8 cellular contexts compared by ENCODE assay signal in the genomic region with DNA sequence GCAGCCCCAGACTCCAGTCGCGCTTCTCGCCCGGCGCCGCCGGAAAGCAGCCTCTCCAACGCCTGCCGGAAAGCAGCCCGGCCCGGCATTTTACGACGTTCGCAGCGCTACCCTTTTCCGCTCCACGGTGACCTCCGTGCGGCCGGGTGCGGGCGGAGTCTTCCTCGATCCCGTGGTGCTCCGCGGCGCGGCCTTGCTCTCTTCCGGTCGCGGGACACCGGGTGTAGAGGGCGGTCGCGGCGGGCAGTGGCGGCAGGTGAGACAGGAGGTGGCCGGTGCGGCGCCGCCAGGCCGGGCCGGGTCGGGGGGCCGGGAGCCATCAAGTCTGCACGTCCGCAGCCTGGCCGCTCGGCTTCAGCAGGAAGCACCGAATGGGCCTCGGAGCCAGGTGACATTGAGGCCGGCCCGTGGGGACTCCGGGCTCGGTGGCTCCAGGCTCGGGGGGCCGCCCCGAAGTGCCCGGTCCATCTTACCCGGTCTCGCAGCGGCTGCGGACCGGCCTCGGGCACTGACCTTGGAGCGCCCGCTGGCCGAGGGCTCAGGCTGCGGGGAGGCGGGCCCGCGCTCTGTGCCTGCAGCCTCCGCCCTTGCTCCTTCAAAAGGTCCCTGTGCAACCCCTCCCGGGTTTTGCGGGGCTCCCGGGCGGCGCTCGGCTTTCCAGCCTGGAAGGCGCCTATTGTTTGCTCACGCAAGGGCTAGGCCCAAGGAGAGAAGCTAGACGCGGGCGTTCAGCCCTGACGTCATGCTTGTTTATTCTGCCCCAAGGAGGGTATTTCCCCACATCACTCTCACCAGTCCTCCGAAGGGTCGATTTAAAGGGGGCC. TPM values are rescaled to one million over a fixed set of nuclear protein-coding genes. Genes with fewer than 3 reads are reported as not detected.
A peak's percentile ranks its signal among the peaks of the same experiment; 100 is the strongest.
DNase-seq lines count a peak whose midpoint lies in the region; ATAC-seq and TF ChIP-seq lines count a peak whose summit lies in the region.

A gene (plus strand): TSS at position 199 of the 824 bp plus-strand sequence. CDS start 1,511 bp downstream, outside the sequence.
A gene (minus strand): TSS at position 48 of the 824 bp plus-strand sequence. CDS start 249 bp downstream, outside the sequence.

- TF ChIP-seq POLR2A in gastroesophageal sphincter (IDR thresholded peaks at IDR 0.05) = peak; percentile 70 to 75

- peaks cover 60% of the 10 kb centered on the region for H3K36me3 Mint-ChIP-seq in HFFc6 (ENCODE audit: low read depth)
- H3K36me3 Mint-ChIP-seq in activated naive CD4-positive, alpha-beta T cell treated with anti-CD3 and anti-CD28 coated beads for 36 hours (ENCODE audit: low read depth) = peaks cover 46% of the 10 kb centered on the region

- peak within 1 kb of the TSS; percentile 92 for H3K27ac Mint-ChIP-seq in HFFc6
- H3K27ac Mint-ChIP-seq in activated naive CD4-positive, alpha-beta T cell treated with anti-CD3 and anti-CD28 coated beads for 36 hours = peak within 1 kb of the TSS; percentile 88

- peak within 1 kb of the TSS; percentile 86 to 88 for H3K4me3 ChIP-seq in gastroesophageal sphincter
- peak within 1 kb of the TSS; percentile 82 to 84 for H3K4me3 ChIP-seq in neutrophil (ENCODE audit: low read depth in 1 of 2, low read length in 1 of 2)

- ATAC-seq in gastroesophageal sphincter = peak; percentile 99

- peak; percentile 86 for DNase-seq in GM04504 (ENCODE audit: low read depth)
- DNase-seq in HFFc6 = peak; percentile 92
- DNase-seq in NAMALWA (ENCODE audit: low spot score) = peak; percentile 93
- DNase-seq in SK-N-DZ (ENCODE audit: low spot score) = peak; percentile 92
- DNase-seq in activated naive CD4-positive, alpha-beta T cell treated with anti-CD3 and anti-CD28 coated beads for 36 hours = peak; percentile 97

- no peak for TF ChIP-seq EP300 in gastroesophageal sphincter (IDR thresholded peaks at IDR 0.05)

- no peaks in the 10 kb centered on the region for H3K27me3 ChIP-seq in gastroesophageal sphincter
- H3K27me3 ChIP-seq in neutrophil = no peaks in the 10 kb centered on the region

- H3K9me3 ChIP-seq in gastroesophageal sphincter = no peaks in the 10 kb centered on the region
- no peaks in the 10 kb centered on the region for H3K9me3 ChIP-seq in neutrophil

- intact Hi-C loops in activated naive CD4-positive, alpha-beta T cell treated with anti-CD3 and anti-CD28 coated beads for 36 hours (cut with micrococcal nuclease) = loop anchor here (1.0 to 2.0 kb wide), 4 partner anchors 65 to 187 kb away; a partner anchor contains a TSS

- H3K36me3 ChIP-seq in gastroesophageal sphincter = peaks cover 0 to 61% of the 10 kb centered on the region in 2 donors
- H3K36me3 ChIP-seq in neutrophil = peaks cover 61% of the 10 kb centered on the region

- H3K4me1 Mint-ChIP-seq in HFFc6 (ENCODE audit: low read depth) = peaks cover 52% of the 10 kb centered on the region
- H3K4me1 Mint-ChIP-seq in activated naive CD4-positive, alpha-beta T cell treated with anti-CD3 and anti-CD28 coated beads for 36 hours (ENCODE audit: low read depth) = peaks cover 56% of the 10 kb centered on the region

- 0% methylated on average over 5 of the region's 87 CpGs; no CpG with 5 or more reads in 1 of the 2 donors for WGBS in gastroesophageal sphincter (ENCODE audit: low coverage in 1 of 2), 2 donors

- no peaks in the 10 kb centered on the region; the same call in none of the 2 replicates for H3K27me3 Mint-ChIP-seq in HFFc6 (ENCODE audit: insufficient read depth)
- no peaks in the 10 kb centered on the region for H3K27me3 Mint-ChIP-seq in activated naive CD4-positive, alpha-beta T cell treated with anti-CD3 and anti-CD28 coated beads for 36 hours (ENCODE audit: low read depth)

- H3K4me3 Mint-ChIP-seq in HFFc6 = peak within 1 kb of the TSS; percentile 94
- peak within 1 kb of the TSS; percentile 86 for H3K4me3 Mint-ChIP-seq in activated naive CD4-positive, alpha-beta T cell treated with anti-CD3 and anti-CD28 coated beads for 36 hours

- no peak for TF ChIP-seq CTCF in HFFc6 (IDR thresholded peaks at IDR 0.05)
- peak in 1 of 4 experiments; percentile 24 for TF ChIP-seq CTCF in gastroesophageal sphincter (IDR thresholded peaks at IDR 0.05)
- TF ChIP-seq CTCF in neutrophil (IDR thresholded peaks at IDR 0.05) = peak; percentile 33
- no peak for TF ChIP-seq CTCF in subcutaneous adipose tissue (IDR thresholded peaks at IDR 0.05; ENCODE audit: low read depth)

- peaks cover 0 to 74% (median 23%) of the 10 kb centered on the region in 3 donors for H3K4me1 ChIP-seq in gastroesophageal sphincter
- H3K4me1 ChIP-seq in neutrophil (ENCODE audit: control insufficient read depth in 1 of 2, insufficient read depth in 1 of 2, low read depth in 1 of 2, low read length in 1 of 2) = peaks cover 23 to 25% of the 10 kb centered on the region in 2 experiments

- CTCF ChIA-PET in activated naive CD4-positive, alpha-beta T cell treated with anti-CD3 and anti-CD28 coated beads for 36 hours (lab: Charles Lee) = interaction anchor here (1.0 kb wide), 2 partner anchors 19 to 22 kb away, joined by 3 read pairs; no protein-coding TSS in a partner anchor

- H3K27ac ChIP-seq in gastroesophageal sphincter (peak within 1 kb of the TSS; percentile 80 to 91 (median 90)), neutrophil (peak within 1 kb of the TSS; percentile 85)

- H3K9me3 Mint-ChIP-seq in HFFc6 = no peaks in the 10 kb centered on the region
- no peaks in the 10 kb centered on the region for H3K9me3 Mint-ChIP-seq in activated naive CD4-positive, alpha-beta T cell treated with anti-CD3 and anti-CD28 coated beads for 36 hours

RNA-seq across cellular contexts. Expression of the first gene that starts in this region (rescaled TPM):
- 100 to 1,000 TPM; 427 to 518 (median 497) TPM for total RNA-seq in HFFc6 (2021; fragmentation: NEBNext Ultra II Directional; extraction: Animal tissue kit (Norgen Biotek cat#: 25700))
- 655 and 763 TPM in 2 replicates for polyA plus RNA-seq in SK-N-DZ (2014; cell fraction: cytosol; rRNA removed)
- 454 and 463 TPM in 2 replicates for polyA plus RNA-seq in SK-N-DZ (2014; cell fraction: nucleus; rRNA removed)
- 100 to 1,000 TPM; 563 to 568 TPM for total RNA-seq in activated naive CD4-positive, alpha-beta T cell treated with anti-CD3 and anti-CD28 coated beads for 36 hours
- total RNA-seq in gastroesophageal sphincter (100 to 1,000 TPM; 465 to 597 (median 507) TPM), subcutaneous adipose tissue (100 to 1,000 TPM; 434 to 580 (median 493) TPM)

RNA-seq across cellular contexts. Expression of the second gene that starts in this region (rescaled TPM):
- total RNA-seq in HFFc6 (2021; fragmentation: NEBNext Ultra II Directional; extraction: Animal tissue kit (Norgen Biotek cat#: 25700)) = 10 to 100 TPM; 31.7 to 38.4 (median 36.6) TPM
- polyA plus RNA-seq in SK-N-DZ (2014; cell fraction: cytosol; rRNA removed) = 67.7 and 79.3 TPM in 2 replicates
- 56.7 and 59.1 TPM in 2 replicates for polyA plus RNA-seq in SK-N-DZ (2014; cell fraction: nucleus; rRNA removed)
- 10 to 100 TPM; 28.5 to 31.6 TPM for total RNA-seq in activated naive CD4-positive, alpha-beta T cell treated with anti-CD3 and anti-CD28 coated beads for 36 hours
- total RNA-seq in gastroesophageal sphincter (10 to 100 TPM; 23.4 to 32.5 (median 26.8) TPM), subcutaneous adipose tissue (10 to 100 TPM; 14.1 to 63.1 (median 21.8) TPM)

Comparison
In these comparisons a context has a peak if more than half of its experiments do, and no peak if none do; other contexts are left out.
1. Peak in every context shown above with its lines: DNase-seq, ATAC-seq, H3K4me3 ChIP-seq and H3K27ac ChIP-seq.